15 cellular contexts compared by ENCODE assay signal in genomic region chr7:154874409-154875113, GRCh38.
DNase-seq lines count a peak whose midpoint lies in the region; ATAC-seq and TF ChIP-seq lines count a peak whose summit lies in the region.
"Had no signal": no experiment of that assay in that cellular context is flagged by ENCODE, and none has a peak within 500 bp of the region (broad histone marks: within the 10 kb centered on the region; RNA-seq: fewer than 3 reads in every experiment).

No MANE protein-coding gene starts in this region.

- no peak overlapping the region for H4K8ac ChIP-seq in H9 (replicated peaks; ENCODE audit: insufficient read length, low read depth, low read length)

- no peak overlapping the region for H3K18ac ChIP-seq in H9 (ENCODE audit: insufficient read length, low read depth, low read length)

- H3K36me3 Mint-ChIP-seq in progenitor cell of endocrine pancreas (ENCODE audit: insufficient read depth): no peaks in the 10 kb centered on the region
- no peaks in the 10 kb centered on the region; a peak in 1 of 7 replicates for H3K36me3 Mint-ChIP-seq in H9 (ENCODE audit: insufficient read depth in 1 of 3, low read depth in 3 of 3)

- H2AFZ ChIP-seq in smooth muscle cell (ENCODE audit: low read depth) (peak overlapping the region; percentile 25), H9 (ENCODE audit: low read length) (no peak overlapping the region)

- H3K27ac ChIP-seq in SJCRH30 (no peak overlapping the region), smooth muscle cell (ENCODE audit: low read depth) (no peak overlapping the region), H9 (ENCODE audit: insufficient read length, low read depth, low read length) (no peak overlapping the region)
- H3K27ac ChIP-seq: BLaER1 had no signal

- no peaks in the 10 kb centered on the region for H3F3A ChIP-seq in smooth muscle cell (ENCODE audit: low read depth)

- H3T11ph ChIP-seq in H9 (ENCODE audit: low read length): no peak overlapping the region

- H3K4me3 Mint-ChIP-seq in progenitor cell of endocrine pancreas (ENCODE audit: low read depth): no peak overlapping the region
- no peak overlapping the region for H3K4me3 Mint-ChIP-seq in H9

- no peak overlapping the region for H3K56ac ChIP-seq in H9 (ENCODE audit: insufficient read length, low read depth, low read length)

- H3K4me2 ChIP-seq in smooth muscle cell (peak overlapping the region; percentile 55), H9 (ENCODE audit: insufficient read depth, insufficient read length, low read length) (no peak overlapping the region)
- H3K4me2 ChIP-seq: BLaER1 had no signal

- H3K27me3 Mint-ChIP-seq in progenitor cell of endocrine pancreas: peaks cover 7% of the 10 kb centered on the region
- no peaks in the 10 kb centered on the region for H3K27me3 Mint-ChIP-seq in H9 (ENCODE audit: low read depth)

- TF ChIP-seq CTCF in smooth muscle cell (IDR thresholded peaks at IDR 0.05; ENCODE audit: borderline replicate concordance, insufficient read depth, poor library complexity, severe bottlenecking) (no peak), progenitor cell of endocrine pancreas (IDR thresholded peaks at IDR 0.05; ENCODE audit: unreplicated experiment) (no peak), H9 (conservative IDR thresholded peaks at IDR 0.05) (no peak)

- H4K20me1 ChIP-seq in smooth muscle cell (ENCODE audit: low read depth) (no peaks in the 10 kb centered on the region), H9 (ENCODE audit: control insufficient read depth, insufficient read depth, insufficient read length) (no peaks in the 10 kb centered on the region)
- H4K20me1 ChIP-seq: BLaER1 had no signal

- no peak overlapping the region for H4K5ac ChIP-seq in H9 (ENCODE audit: insufficient read length, low read depth, low read length)

- H3K23ac ChIP-seq in H9 (ENCODE audit: insufficient read length, low read depth, low read length): no peak overlapping the region

- H3K9me3 Mint-ChIP-seq in progenitor cell of endocrine pancreas (ENCODE audit: low read depth) (no peaks in the 10 kb centered on the region), H9 (no peaks in the 10 kb centered on the region; a peak in 3 of 5 replicates)

- H2BK120ac ChIP-seq in H9 (ENCODE audit: low read depth, low read length, poor library complexity, severe bottlenecking): no peak overlapping the region

- no peak overlapping the region for H3K9ac ChIP-seq in smooth muscle cell (ENCODE audit: low read depth)
- H3K9ac ChIP-seq in H9 (ENCODE audit: extremely low read depth, insufficient read length, low read length): no peak overlapping the region
- H3K9ac ChIP-seq: BLaER1 had no signal

- no peak for ATAC-seq in HG03039 (IDR thresholded peaks at IDR 0.05; ENCODE audit: unreplicated experiment)

- H2BK12ac ChIP-seq in H9 (ENCODE audit: insufficient read length, low read depth, low read length): no peak overlapping the region

- DNase-seq in DMS79 treated with DMSO at 0.1 percent for 48 hours (lab: John Stamatoyannopoulos, UW): peak; percentile 70
- peak; percentile 19 to 20 for DNase-seq in SJCRH30
- DNase-seq in left kidney (ENCODE audit: low read depth, low spot score): peak; percentile 65
- DNase-seq in smooth muscle cell (lab: John Stamatoyannopoulos, UW; ENCODE audit: unreplicated experiment): no peak
- no peak for DNase-seq in H4 (ENCODE audit: low spot score)
- DNase-seq in progenitor cell of endocrine pancreas (ENCODE audit: low spot score, unreplicated experiment): no peak
- DNase-seq in H9: no peak
- DNase-seq: NCI-H1436 treated with DMSO at 0.1 percent for 48 hours; NCI-H2107; NCI-H526 treated with DMSO at 0.1 percent for 48 hours; NK-92 treated with Interleukin-12 subunit alpha and Interleukin-12 subunit beta, amount 100 ng/mL, for 24 hours; OCI-M1 had no signal

- H3K4me1 ChIP-seq in SJCRH30 (no peaks in the 10 kb centered on the region; the same call in 1 of the 2 replicates), smooth muscle cell (ENCODE audit: low read depth) (no peaks in the 10 kb centered on the region), H9 (ENCODE audit: insufficient read depth, low read length) (no peaks in the 10 kb centered on the region; the same call in 1 of the 2 replicates)
- H3K4me1 ChIP-seq: BLaER1, HAP-1 had no signal

- H3K4me3 ChIP-seq in SJCRH30 (no peak overlapping the region), smooth muscle cell (no peak overlapping the region)
- H3K4me3 ChIP-seq: BLaER1, HAP-1 had no signal

- H3K27ac Mint-ChIP-seq in progenitor cell of endocrine pancreas (no peak overlapping the region), H9 (no peak overlapping the region; a peak in 1 of 7 replicates)

- no peak overlapping the region for H2AK5ac ChIP-seq in H9 (ENCODE audit: insufficient read length, low read length)

- no peak overlapping the region for H2BK15ac ChIP-seq in H9 (ENCODE audit: low read depth, low read length)

- H3K27me3 ChIP-seq in SJCRH30 (peaks cover 2% of the 10 kb centered on the region), smooth muscle cell (ENCODE audit: low read depth) (no peaks in the 10 kb centered on the region), H9 (ENCODE audit: insufficient read depth, low read length) (no peaks in the 10 kb centered on the region)
- H3K27me3 ChIP-seq: BLaER1 had no signal

- no peak overlapping the region for H2BK5ac ChIP-seq in H9 (ENCODE audit: insufficient read length, low read length)

- H3K36me3 ChIP-seq in SJCRH30 (no peaks in the 10 kb centered on the region), smooth muscle cell (ENCODE audit: low read depth) (no peaks in the 10 kb centered on the region)
- H3K36me3 ChIP-seq: BLaER1, HAP-1 had no signal

- no peak overlapping the region for H4K91ac ChIP-seq in H9 (ENCODE audit: insufficient read length, low read depth, low read length)

- H3K23me2 ChIP-seq in H9 (ENCODE audit: insufficient read length, low read depth, low read length, poor library complexity, severe bottlenecking): no peaks in the 10 kb centered on the region

- H3K4me1 Mint-ChIP-seq in progenitor cell of endocrine pancreas (ENCODE audit: low read depth) (peaks cover 5% of the 10 kb centered on the region), H9 (peaks cover 17 to 25% of the 10 kb centered on the region in 2 experiments)

- H3K4ac ChIP-seq in H9 (ENCODE audit: low read depth, low read length): no peak overlapping the region

- H3K14ac ChIP-seq in H9 (ENCODE audit: insufficient read depth, low read length): no peak overlapping the region

- no peaks in the 10 kb centered on the region for H3K79me1 ChIP-seq in H9 (ENCODE audit: insufficient read depth, low read depth, low read length, poor library complexity, severe bottlenecking)

- H2BK20ac ChIP-seq in H9 (ENCODE audit: low read depth, low read length, poor library complexity, severe bottlenecking): no peak overlapping the region

- 31% methylated on average over 10 of the region's 10 CpGs for WGBS in smooth muscle cell (ENCODE audit: low lambda C conversion rate)
- WGBS in H9 (ENCODE audit: extremely low coverage, insufficient read length, low lambda C conversion rate): no CpG with 5 or more reads among the region's 10 CpGs

- H3K79me2 ChIP-seq in smooth muscle cell (ENCODE audit: low read depth) (no peaks in the 10 kb centered on the region), H9 (ENCODE audit: insufficient read depth, low read length) (no peaks in the 10 kb centered on the region)

- no peaks in the 10 kb centered on the region for H3K9me3 ChIP-seq in SJCRH30 (replicated peaks)
- no peaks in the 10 kb centered on the region for H3K9me3 ChIP-seq in smooth muscle cell (replicated peaks; ENCODE audit: low read depth)
- no peaks in the 10 kb centered on the region for H3K9me3 ChIP-seq in H9 (ENCODE audit: control insufficient read depth, low read depth, low read length)
- H3K9me3 ChIP-seq: BLaER1, HAP-1 had no signal

Comparison
In these comparisons a context has a peak if more than half of its experiments do, and no peak if none do; other contexts are left out.
1. DNase-seq: peak in DMS79 treated with DMSO at 0.1 percent for 48 hours (single experiment), SJCRH30 (2 of 2) and left kidney (single experiment); none in smooth muscle cell (single experiment), H4 (single experiment), progenitor cell of endocrine pancreas (single experiment) and H9 (single experiment).